In the genomic region with DNA sequence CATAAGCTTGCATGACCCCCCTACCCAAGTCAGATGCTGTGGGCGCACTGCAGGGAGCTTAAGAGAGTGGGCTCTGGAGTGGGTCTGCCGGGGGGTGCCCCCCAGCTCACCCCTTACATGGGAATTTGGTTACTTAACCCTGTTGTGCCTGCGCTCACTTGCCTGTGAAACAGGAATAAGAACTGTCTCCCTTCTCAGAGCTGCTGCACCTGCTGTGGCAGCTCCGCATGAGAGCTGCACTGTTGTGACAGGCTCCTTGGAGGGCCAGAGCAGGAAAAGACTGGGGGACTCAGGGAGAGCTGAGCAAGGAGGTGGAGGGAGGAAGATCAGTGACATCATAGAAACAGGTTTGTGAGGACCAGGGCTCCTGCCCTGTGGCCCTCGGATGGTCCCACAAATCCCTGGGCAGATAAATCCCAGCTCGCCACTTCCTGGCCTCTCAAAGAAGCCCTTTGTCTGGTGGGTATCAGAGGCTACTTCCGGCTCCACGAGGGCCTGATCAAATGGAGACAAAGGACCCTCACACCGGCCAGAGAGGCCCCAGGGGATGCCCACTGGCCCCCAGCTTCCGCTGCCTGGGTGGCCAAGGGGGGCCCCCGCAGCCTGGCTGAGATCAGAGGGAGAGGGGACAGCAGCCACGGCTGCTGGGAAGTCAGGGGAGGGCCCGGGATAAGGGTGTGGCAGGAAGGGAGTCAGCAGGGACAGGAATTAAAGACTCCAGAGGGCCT, we compare ENCODE assay signal across 14 cellular contexts. TPM values are rescaled to one million over a fixed set of nuclear protein-coding genes. Genes with fewer than 3 reads are reported as not detected.
DNase-seq lines count a peak whose midpoint lies in the region; ATAC-seq and TF ChIP-seq lines count a peak whose summit lies in the region.
"Had no signal": no experiment of that assay in that cellular context is flagged by ENCODE, and none has a peak within 500 bp of the region (broad histone marks: within the 10 kb centered on the region; RNA-seq: fewer than 3 reads in every experiment).

No MANE protein-coding gene starts in this region.

- H3K27me3 ChIP-seq in A673 (replicated peaks; ENCODE audit: insufficient read depth, low read depth, low read length, poor library complexity) (peaks cover 5% of the 10 kb centered on the region), Caco-2 (replicated peaks; ENCODE audit: control insufficient read depth, insufficient read depth, low read length) (no peaks in the 10 kb centered on the region)

- H3K36me3 ChIP-seq in A673 (ENCODE audit: insufficient read depth, low read length, poor library complexity, severe bottlenecking) (no peaks in the 10 kb centered on the region), Caco-2 (ENCODE audit: control insufficient read depth, insufficient read depth, low read length) (no peaks in the 10 kb centered on the region)
- H3K36me3 ChIP-seq: HAP-1 had no signal

- peak overlapping the region; percentile 99 for H3K27ac Mint-ChIP-seq in neural crest cell (ENCODE audit: unreplicated experiment)
- H3K27ac Mint-ChIP-seq in Caco-2 (ENCODE audit: unreplicated experiment): no peak overlapping the region
- H3K27ac Mint-ChIP-seq: natural killer cell treated with Interleukin-12 subunit alpha and Interleukin-12 subunit beta and Interleukin-15 and Interleukin-18, amount 100 ng/mL, for 72 hours had no signal

- no peak overlapping the region for H3K27ac ChIP-seq in A673 (ENCODE audit: low read depth, low read length, poor library complexity, severe bottlenecking)

- CTCF ChIA-PET in A673 (lab: Charles Lee): interaction anchor here (0.6 to 1.2 kb wide), 2 partner anchors 9 to 1099 kb away, joined by 5 read pairs; no protein-coding TSS in a partner anchor
- CTCF ChIA-PET in Caco-2 (lab: Charles Lee): interaction anchor here (1.3 kb wide), 1 partner anchor 68 kb away, joined by 6 read pairs; no protein-coding TSS in a partner anchor

- no peaks in the 10 kb centered on the region for H3K9me3 ChIP-seq in A673 (ENCODE audit: low read depth, low read length, poor library complexity, severe bottlenecking)
- H3K9me3 ChIP-seq in Caco-2: no peaks in the 10 kb centered on the region
- H3K9me3 ChIP-seq: HAP-1 had no signal

- TF ChIP-seq CTCF in A673 (conservative IDR thresholded peaks at IDR 0.05; ENCODE audit: low read depth, low read length) (no peak), neural crest cell (conservative IDR thresholded peaks at IDR 0.05) (no peak), Caco-2 (IDR thresholded peaks at IDR 0.05; ENCODE audit: insufficient read depth in 1 of 2, low read depth in 1 of 2, low read length in 1 of 2, severe bottlenecking in 1 of 2, unreplicated experiment in 1 of 2) (no peak)

- POLR2A ChIA-PET in A673 (lab: Charles Lee; ENCODE audit: low non-redundant PET) (interaction anchor here (0.6 kb wide), 1 partner anchor 133 kb away, joined by 3 read pairs; no protein-coding TSS in a partner anchor), Caco-2 (lab: Charles Lee) (no interaction called here)

- ATAC-seq in GM21423 (IDR thresholded peaks at IDR 0.05; ENCODE audit: unreplicated experiment) (no peak), HG02610 (IDR thresholded peaks at IDR 0.05; ENCODE audit: unreplicated experiment) (no peak)
- ATAC-seq: natural killer cell treated with Interleukin-12 subunit alpha and Interleukin-12 subunit beta and Interleukin-15 and Interleukin-18, amount 100 ng/mL, for 72 hours had no signal

- H3K4me3 ChIP-seq in A673 (ENCODE audit: low read depth, low read length, poor library complexity, severe bottlenecking) (no peak overlapping the region), Caco-2 (ENCODE audit: low read depth, low read length) (no peak overlapping the region)
- H3K4me3 ChIP-seq: HAP-1 had no signal

- peak overlapping the region; percentile 65 for H3K4me3 Mint-ChIP-seq in neural crest cell
- no peak overlapping the region for H3K4me3 Mint-ChIP-seq in Caco-2 (ENCODE audit: unreplicated experiment)
- H3K4me3 Mint-ChIP-seq: natural killer cell treated with Interleukin-12 subunit alpha and Interleukin-12 subunit beta and Interleukin-15 and Interleukin-18, amount 100 ng/mL, for 72 hours had no signal

- intact Hi-C loops in A673 (cut with micrococcal nuclease; ENCODE audit: unreplicated experiment): no loop called here
- intact Hi-C loops in Caco-2 (cut with micrococcal nuclease; ENCODE audit: unreplicated experiment): no loop called here

- peak; percentile 47 for DNase-seq in A673 (ENCODE audit: low spot score)
- DNase-seq in RPMI7951 (ENCODE audit: low read depth): peak; percentile 69
- peak; percentile 95 for DNase-seq in foreskin melanocyte
- DNase-seq in neural crest cell (ENCODE audit: low read depth, low spot score): peak; percentile 73
- no peak for DNase-seq in Caco-2
- no peak for DNase-seq in MV-4-11 (lab: John Stamatoyannopoulos, UW)
- DNase-seq: activated effector memory CD4-positive, alpha-beta T cell treated with Interleukin-2 at 50 U/mL for 16 hours; kidney glomerular epithelial cell; NCI-H2029 treated with DMSO at 0.1 percent for 48 hours; SHP77 treated with DMSO at 0.1 percent for 48 hours had no signal

- H3K9me3 Mint-ChIP-seq in neural crest cell (no peaks in the 10 kb centered on the region), Caco-2 (ENCODE audit: unreplicated experiment) (no peaks in the 10 kb centered on the region)
- H3K9me3 Mint-ChIP-seq: natural killer cell treated with Interleukin-12 subunit alpha and Interleukin-12 subunit beta and Interleukin-15 and Interleukin-18, amount 100 ng/mL, for 72 hours had no signal

- H3K36me3 Mint-ChIP-seq in neural crest cell (ENCODE audit: low read depth): no peaks in the 10 kb centered on the region
- H3K36me3 Mint-ChIP-seq in Caco-2 (ENCODE audit: insufficient read depth, unreplicated experiment): no peaks in the 10 kb centered on the region
- H3K36me3 Mint-ChIP-seq: natural killer cell treated with Interleukin-12 subunit alpha and Interleukin-12 subunit beta and Interleukin-15 and Interleukin-18, amount 100 ng/mL, for 72 hours had no signal

- H3K27me3 Mint-ChIP-seq in neural crest cell (ENCODE audit: low read depth) (no peaks in the 10 kb centered on the region), Caco-2 (ENCODE audit: insufficient read depth, unreplicated experiment) (peaks cover 11% of the 10 kb centered on the region)

- BruUV-seq in A673 (replicated peaks; lab: Mats Ljungman, UMichigan): no TSS peak
- BruUV-seq in Caco-2 (replicated peaks; lab: Mats Ljungman, UMichigan): no TSS peak

- H3K4me1 ChIP-seq in A673 (ENCODE audit: insufficient read depth, low read length, poor library complexity, severe bottlenecking): peaks cover 9% of the 10 kb centered on the region
- peaks cover 9% of the 10 kb centered on the region; the same call in 1 of the 2 replicates for H3K4me1 ChIP-seq in Caco-2

- H3K4me1 Mint-ChIP-seq in neural crest cell (peaks cover 73% of the 10 kb centered on the region), Caco-2 (ENCODE audit: low read depth, unreplicated experiment) (no peaks in the 10 kb centered on the region)

RNA-seq across cellular contexts. Expression of a gene that starts 28.9 kb away (rescaled TPM):
- total RNA-seq in A673 (2021) (not detected in 2 replicates), neural crest cell (1.0 and 1.5 TPM in 2 replicates), Caco-2 (2022) (0.14 TPM in 1 of 2 replicates, not detected in the other)
- 70.7 and 82.5 TPM in 2 replicates for total RNA-seq in RPMI7951 (2014; rRNA removed; shearing (Covaris generic))

Comparison
In these comparisons a context has a peak if more than half of its experiments do, and no peak if none do; other contexts are left out.
1. DNase-seq: peak in A673 (single experiment), RPMI7951 (single experiment), foreskin melanocyte (single experiment) and neural crest cell (single experiment); none in Caco-2 (0 of 2) and MV-4-11 (single experiment).
2. RNA of a gene that starts 28.9 kb away (total RNA-seq): 70.7 to 82.5 TPM in RPMI7951; 1.0 to 1.5 TPM in neural crest cell, not detected in A673 and 0.14 TPM in Caco-2; every median in the first group is over 10 times any median in the second.